8 cellular contexts compared by ENCODE assay signal in the genomic region with DNA sequence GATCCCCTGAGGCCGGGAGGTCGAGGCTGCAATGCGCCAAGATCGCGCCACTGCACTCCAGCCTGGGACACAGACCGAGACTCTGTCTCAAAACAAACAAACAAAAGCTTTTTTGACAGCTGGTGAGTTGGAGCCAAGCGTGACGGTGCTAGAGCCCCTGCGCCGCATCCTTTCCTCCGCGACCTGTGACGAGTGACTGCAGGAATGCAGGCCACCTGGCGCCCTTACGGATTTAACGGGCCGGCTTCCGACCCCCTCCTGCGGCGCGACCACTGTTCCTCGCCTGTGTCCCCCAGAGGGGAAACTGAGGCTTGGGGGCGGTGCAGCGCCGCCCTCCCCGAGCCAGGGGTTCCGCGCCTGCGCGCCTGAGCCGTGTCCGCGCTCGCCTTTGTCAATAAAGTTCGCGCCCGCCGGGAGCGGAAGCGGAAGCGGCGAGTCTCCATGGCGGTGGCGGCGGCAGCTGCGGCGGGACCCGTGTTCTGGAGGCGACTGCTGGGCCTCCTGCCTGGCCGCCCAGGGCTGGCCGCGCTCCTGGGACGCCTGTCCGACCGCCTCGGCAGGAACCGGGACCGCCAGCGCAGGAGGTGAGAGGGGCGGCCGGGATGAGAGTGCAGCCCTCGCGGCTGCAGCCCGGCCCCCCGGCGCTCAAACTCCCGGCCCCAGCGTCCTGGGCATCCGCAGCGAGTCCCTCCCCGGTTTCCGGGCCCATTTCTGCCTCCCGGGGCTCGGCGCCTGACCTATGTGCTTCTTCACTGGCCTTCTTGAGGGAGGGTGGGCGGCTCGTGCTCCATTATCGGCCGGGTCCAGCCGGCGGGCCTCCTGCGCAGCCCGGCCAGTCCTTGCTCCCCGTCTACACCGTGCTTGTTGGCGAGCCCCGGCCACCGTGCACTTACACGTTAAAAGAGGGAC. TPM values are rescaled to one million over a fixed set of nuclear protein-coding genes. Genes with fewer than 3 reads are reported as not detected.
DNase-seq lines count a peak whose midpoint lies in the region; ATAC-seq and TF ChIP-seq lines count a peak whose summit lies in the region.

Gene PGS1, plus strand, starts transcription at position 425 of the 909 bp plus-strand sequence. Its CDS starts 17 bp downstream, at position 442.

- H3K27me3 ChIP-seq in PC-9 (ENCODE audit: insufficient read depth, low read depth): no peaks in the 10 kb centered on the region
- H3K27me3 ChIP-seq in muscle layer of duodenum (ENCODE audit: low read depth, low read length): no peaks in the 10 kb centered on the region

- no peaks in the 10 kb centered on the region for H3K9me2 ChIP-seq in PC-9 (ENCODE audit: insufficient read depth)

- peaks cover 48% of the 10 kb centered on the region for H3K79me2 ChIP-seq in PC-9 (ENCODE audit: low read depth)

- no peak for TF ChIP-seq CTCF in PC-9 (conservative IDR thresholded peaks at IDR 0.05)

- H2AFZ ChIP-seq in PC-9: peak within 1 kb of the TSS; percentile 94

- DNase-seq in NCI-H1417 (lab: John Stamatoyannopoulos, UW) (peak; percentile 77 to 81 (median 78)), NCI-H1417 treated with DMSO at 0.1 percent for 48 hours (lab: John Stamatoyannopoulos, UW) (no peak), PC-9 (peak in 1 of 2 experiments; percentile 70)
- DNase-seq in activated T-cell treated with anti-CD3 and anti-CD28 coated beads, Interleukin-2, amount 50 U/mL, for 48 hours: peak; percentile 89 to 91
- peak; percentile 66 to 72 for DNase-seq in stimulated activated CD8-positive, alpha-beta memory T cell treated with anti-CD3 and anti-CD28 coated beads, Interleukin-7, amount 100 ng/mL, for 48 hours (ENCODE audit: extremely low read depth in 1 of 2, low read depth in 1 of 2)

- peaks cover 40% of the 10 kb centered on the region for H3K4me1 ChIP-seq in PC-9 (replicated peaks; ENCODE audit: insufficient read depth)
- peaks cover 11 to 24% of the 10 kb centered on the region in 2 donors for H3K4me1 ChIP-seq in muscle layer of duodenum (ENCODE audit: control insufficient read depth in 1 of 2, insufficient read depth in 2 of 2, low read length in 2 of 2)

- H3K36me3 ChIP-seq in PC-9 (ENCODE audit: low read depth) (no peaks in the 10 kb centered on the region), muscle layer of duodenum (ENCODE audit: control insufficient read depth in 1 of 2, insufficient read depth in 2 of 2, low read length in 2 of 2) (peaks cover 0 to 10% of the 10 kb centered on the region in 2 donors)

- H3K9me3 ChIP-seq in PC-9 (ENCODE audit: insufficient read depth, low read depth): no peaks in the 10 kb centered on the region
- no peaks in the 10 kb centered on the region for H3K9me3 ChIP-seq in muscle layer of duodenum (ENCODE audit: control insufficient read depth in 1 of 2, low read length in 2 of 2)

- BruUV-seq in PC-9 (replicated peaks; lab: Mats Ljungman, UMichigan): TSS peak; percentile 52

- H3K27ac ChIP-seq in PC-9 (peak within 1 kb of the TSS; percentile 75), muscle layer of duodenum (ENCODE audit: low read length) (peak within 1 kb of the TSS; percentile 86)

- intact Hi-C loops in PC-9 (cut with micrococcal nuclease; ENCODE audit: unreplicated experiment): no loop called here

- peak; percentile 40 for ATAC-seq in HG03460 (IDR thresholded peaks at IDR 0.05; ENCODE audit: unreplicated experiment)
- ATAC-seq in esophagus mucosa: peak; percentile 66

- peak within 1 kb of the TSS; percentile 86 for H3K4me2 ChIP-seq in PC-9

- peaks cover 20% of the 10 kb centered on the region; the same call in 1 of the 2 replicates for H3F3A ChIP-seq in PC-9 (ENCODE audit: insufficient read depth, low read depth)

- CTCF ChIA-PET in PC-9 (lab: Charles Lee): no interaction called here

- POLR2A ChIA-PET in PC-9 (lab: Charles Lee; ENCODE audit: unreplicated experiment): interaction anchor here (0.8 kb wide), 1 partner anchor 9 kb away, joined by 4 read pairs; no protein-coding TSS in a partner anchor

- H3K4me3 ChIP-seq in PC-9 (peak within 1 kb of the TSS; percentile 78), muscle layer of duodenum (ENCODE audit: low read depth in 1 of 2, low read length in 2 of 2) (peak within 1 kb of the TSS; percentile 90 to 98)

- peaks cover 23% of the 10 kb centered on the region; the same call in 1 of the 2 replicates for H4K20me1 ChIP-seq in PC-9 (ENCODE audit: insufficient read depth)

RNA-seq across cellular contexts. Expression of gene PGS1, which starts in this region (rescaled TPM):
- total RNA-seq in PC-9 (2021) (37.7 and 40.2 TPM in 2 replicates), esophagus mucosa (15.9 TPM)
